ENCODE assay signal across 8 cellular contexts in genomic region chr19:17402982-17403855, GRCh38.
DNase-seq lines count a peak whose midpoint lies in the region; ATAC-seq lines count a peak whose summit lies in the region.

No MANE protein-coding gene starts in this region.

- DNase-seq in ELF-1 (ENCODE audit: low read depth, low spot score) (peak; percentile 75), OCI-M1 (lab: John Stamatoyannopoulos, UW) (peak; percentile 73), memory B cell (ENCODE audit: low spot score in 2 of 2) (no peak), NCI-H2107 (lab: John Stamatoyannopoulos, UW) (no peak)
- peak; percentile 60 for DNase-seq in activated naive CD8-positive, alpha-beta T cell treated with anti-CD3 and anti-CD28 coated beads, Interleukin-2, amount 50 U/mL, for 24 hours

- peak overlapping the region; percentile 81 for H3K4me3 Mint-ChIP-seq in activated naive CD8-positive, alpha-beta T cell treated with anti-CD3 and anti-CD28 coated beads, Interleukin-2, amount 50 U/mL, for 24 hours
- H3K4me3 Mint-ChIP-seq in memory B cell = peak overlapping the region; percentile 46

- H3K27me3 Mint-ChIP-seq in activated naive CD8-positive, alpha-beta T cell treated with anti-CD3 and anti-CD28 coated beads, Interleukin-2, amount 50 U/mL, for 24 hours = no peaks in the 10 kb centered on the region
- no peaks in the 10 kb centered on the region for H3K27me3 Mint-ChIP-seq in memory B cell

- H3K9me3 Mint-ChIP-seq in activated naive CD8-positive, alpha-beta T cell treated with anti-CD3 and anti-CD28 coated beads, Interleukin-2, amount 50 U/mL, for 24 hours = no peaks in the 10 kb centered on the region
- H3K9me3 Mint-ChIP-seq in memory B cell = no peaks in the 10 kb centered on the region

- no peak for ATAC-seq in activated naive CD8-positive, alpha-beta T cell treated with anti-CD3 and anti-CD28 coated beads, Interleukin-2, amount 50 U/mL, for 24 hours
- ATAC-seq in memory B cell (ENCODE audit: low read depth) = no peak
- ATAC-seq in GM21737 (IDR thresholded peaks at IDR 0.05; ENCODE audit: unreplicated experiment) = no peak
- no peak for ATAC-seq in HG02973 (IDR thresholded peaks at IDR 0.05; ENCODE audit: unreplicated experiment)
- no peak for ATAC-seq in HG02885 (IDR thresholded peaks at IDR 0.05; ENCODE audit: poor library complexity, unreplicated experiment)

- no peak overlapping the region for H3K27ac Mint-ChIP-seq in activated naive CD8-positive, alpha-beta T cell treated with anti-CD3 and anti-CD28 coated beads, Interleukin-2, amount 50 U/mL, for 24 hours
- H3K27ac Mint-ChIP-seq in memory B cell = peak overlapping the region; percentile 53

- peaks cover 41% of the 10 kb centered on the region for H3K4me1 Mint-ChIP-seq in activated naive CD8-positive, alpha-beta T cell treated with anti-CD3 and anti-CD28 coated beads, Interleukin-2, amount 50 U/mL, for 24 hours
- H3K4me1 Mint-ChIP-seq in memory B cell = peaks cover 25% of the 10 kb centered on the region

- peaks cover 17% of the 10 kb centered on the region for H3K36me3 Mint-ChIP-seq in activated naive CD8-positive, alpha-beta T cell treated with anti-CD3 and anti-CD28 coated beads, Interleukin-2, amount 50 U/mL, for 24 hours (ENCODE audit: low read depth)
- H3K36me3 Mint-ChIP-seq in memory B cell = peaks cover 12% of the 10 kb centered on the region

Comparison
In these comparisons a context has a peak if more than half of its experiments do, and no peak if none do; other contexts are left out.
1. DNase-seq: peak in ELF-1 (single experiment), OCI-M1 (single experiment) and activated naive CD8-positive, alpha-beta T cell treated with anti-CD3 and anti-CD28 coated beads, Interleukin-2, amount 50 U/mL, for 24 hours (single experiment); none in memory B cell (0 of 2) and NCI-H2107 (single experiment).